In the genomic region with DNA sequence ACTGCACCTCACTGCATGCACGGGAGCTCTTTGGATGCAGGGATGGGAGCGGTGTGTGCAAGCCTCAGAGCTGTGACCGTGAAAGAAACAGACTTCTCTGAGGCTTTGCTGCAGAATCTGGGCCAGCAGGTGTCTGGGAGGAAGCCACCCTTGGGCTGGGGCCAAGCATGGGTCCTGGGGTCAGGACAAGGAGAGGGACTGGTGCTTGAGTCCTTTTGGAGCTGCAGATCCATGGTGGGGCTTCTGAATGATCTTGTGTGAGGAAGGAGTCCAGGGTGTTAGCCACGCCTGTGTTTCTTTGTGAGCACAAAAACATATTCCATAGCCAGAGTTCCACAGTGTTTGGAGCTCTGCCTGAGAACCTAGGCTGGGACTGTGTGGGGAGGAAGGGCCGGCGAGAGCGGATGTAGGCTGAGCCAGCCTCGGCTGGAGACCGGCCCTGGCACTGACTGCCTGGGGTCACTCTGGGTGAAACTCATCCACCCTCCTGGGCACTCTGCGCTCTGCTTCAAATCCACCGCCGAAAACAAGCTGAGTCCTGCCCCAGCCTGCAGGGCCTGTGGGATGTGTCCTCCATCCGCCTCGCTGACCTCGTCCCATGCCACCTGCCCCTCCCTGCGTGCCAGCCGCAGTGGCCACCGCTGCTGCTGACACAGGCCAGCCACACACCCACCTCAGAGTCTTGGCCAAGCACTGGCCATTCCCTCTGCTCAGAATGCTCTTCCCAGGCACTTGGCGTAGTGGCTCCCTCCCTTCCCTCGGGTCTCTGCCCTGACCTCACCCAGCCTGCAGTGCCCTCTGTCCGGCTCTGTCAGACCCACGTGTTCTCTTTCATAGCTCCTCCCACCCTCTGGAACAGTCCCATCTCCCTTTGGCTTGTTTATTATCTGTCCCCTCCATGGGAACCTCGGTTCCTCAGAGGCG, we compare ENCODE assay signal across 1 cellular context.
TF ChIP-seq lines count a peak whose summit lies in the region.

No MANE protein-coding gene starts in this region.

TF ChIP-seq in GM23338, 12 proteins besides CTCF, POLR2A, EP300 and RAD21 (continued from another document):
- TF ChIP-seq, protein P1, sequence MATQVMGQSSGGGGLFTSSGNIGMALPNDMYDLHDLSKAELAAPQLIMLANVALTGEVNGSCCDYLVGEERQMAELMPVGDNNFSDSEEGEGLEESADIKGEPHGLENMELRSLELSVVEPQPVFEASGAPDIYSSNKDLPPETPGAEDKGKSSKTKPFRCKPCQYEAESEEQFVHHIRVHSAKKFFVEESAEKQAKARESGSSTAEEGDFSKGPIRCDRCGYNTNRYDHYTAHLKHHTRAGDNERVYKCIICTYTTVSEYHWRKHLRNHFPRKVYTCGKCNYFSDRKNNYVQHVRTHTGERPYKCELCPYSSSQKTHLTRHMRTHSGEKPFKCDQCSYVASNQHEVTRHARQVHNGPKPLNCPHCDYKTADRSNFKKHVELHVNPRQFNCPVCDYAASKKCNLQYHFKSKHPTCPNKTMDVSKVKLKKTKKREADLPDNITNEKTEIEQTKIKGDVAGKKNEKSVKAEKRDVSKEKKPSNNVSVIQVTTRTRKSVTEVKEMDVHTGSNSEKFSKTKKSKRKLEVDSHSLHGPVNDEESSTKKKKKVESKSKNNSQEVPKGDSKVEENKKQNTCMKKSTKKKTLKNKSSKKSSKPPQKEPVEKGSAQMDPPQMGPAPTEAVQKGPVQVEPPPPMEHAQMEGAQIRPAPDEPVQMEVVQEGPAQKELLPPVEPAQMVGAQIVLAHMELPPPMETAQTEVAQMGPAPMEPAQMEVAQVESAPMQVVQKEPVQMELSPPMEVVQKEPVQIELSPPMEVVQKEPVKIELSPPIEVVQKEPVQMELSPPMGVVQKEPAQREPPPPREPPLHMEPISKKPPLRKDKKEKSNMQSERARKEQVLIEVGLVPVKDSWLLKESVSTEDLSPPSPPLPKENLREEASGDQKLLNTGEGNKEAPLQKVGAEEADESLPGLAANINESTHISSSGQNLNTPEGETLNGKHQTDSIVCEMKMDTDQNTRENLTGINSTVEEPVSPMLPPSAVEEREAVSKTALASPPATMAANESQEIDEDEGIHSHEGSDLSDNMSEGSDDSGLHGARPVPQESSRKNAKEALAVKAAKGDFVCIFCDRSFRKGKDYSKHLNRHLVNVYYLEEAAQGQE (IDR thresholded peaks at IDR 0.05; ENCODE audit: unreplicated experiment) = no peak
- TF ChIP-seq, protein P2, sequence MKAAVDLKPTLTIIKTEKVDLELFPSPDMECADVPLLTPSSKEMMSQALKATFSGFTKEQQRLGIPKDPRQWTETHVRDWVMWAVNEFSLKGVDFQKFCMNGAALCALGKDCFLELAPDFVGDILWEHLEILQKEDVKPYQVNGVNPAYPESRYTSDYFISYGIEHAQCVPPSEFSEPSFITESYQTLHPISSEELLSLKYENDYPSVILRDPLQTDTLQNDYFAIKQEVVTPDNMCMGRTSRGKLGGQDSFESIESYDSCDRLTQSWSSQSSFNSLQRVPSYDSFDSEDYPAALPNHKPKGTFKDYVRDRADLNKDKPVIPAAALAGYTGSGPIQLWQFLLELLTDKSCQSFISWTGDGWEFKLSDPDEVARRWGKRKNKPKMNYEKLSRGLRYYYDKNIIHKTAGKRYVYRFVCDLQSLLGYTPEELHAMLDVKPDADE (IDR thresholded peaks at IDR 0.05) = no peak
